ENCODE assay signal across 16 cellular contexts in genomic region chr14:53796734-53797133, GRCh38.
"Had no signal": no experiment of that assay in that cellular context is flagged by ENCODE, and none has a peak within 500 bp of the region (broad histone marks: within the 10 kb centered on the region; RNA-seq: fewer than 3 reads in every experiment).

No MANE protein-coding gene starts in this region.

- ATAC-seq: foreskin keratinocyte; left cardiac atrium; naive thymus-derived CD8-positive, alpha-beta T cell; sciatic nerve; stimulated activated naive B cell treated with anti-CD40 and anti-IgM and Interleukin-4, amounts not matched to agents 10 μg/mL and 1 μg/mL and 100 μg/mL, for 72 hours; stimulated activated naive CD8-positive, alpha-beta T cell treated with anti-CD3 and anti-CD28 coated beads, Interleukin-15, amount 100 ng/mL, for 72 hours had no signal

- H3K27me3 ChIP-seq: neutrophil, transverse colon had no signal

- H3K36me3 ChIP-seq: neutrophil, thoracic aorta, transverse colon had no signal

- H3K4me3 ChIP-seq: thoracic aorta, transverse colon had no signal

- H3K4me1 ChIP-seq: foreskin keratinocyte had no signal

- FAIRE-seq: colon, keratinocyte had no signal

- H3K9me3 ChIP-seq: neutrophil, thoracic aorta, transverse colon had no signal

- DNase-seq: dermis blood vessel endothelial cell; foreskin keratinocyte; immature natural killer cell; left cardiac atrium; naive thymus-derived CD8-positive, alpha-beta T cell; posterior cingulate gyrus; stimulated activated CD4-positive, alpha-beta T cell treated with anti-CD3 and anti-CD28 coated beads, Interleukin-2, amount 100 ng/mL, for 24 hours; stimulated activated CD4-positive, alpha-beta T cell treated with anti-CD3 and anti-CD28 coated beads, Interleukin-4, amount 100 ng/mL, for 4 hours; stimulated activated naive B cell treated with anti-CD40 and anti-IgM and Interleukin-4, amounts not matched to agents 10 μg/mL and 1 μg/mL and 100 μg/mL, for 72 hours; stimulated activated naive CD8-positive, alpha-beta T cell treated with anti-CD3 and anti-CD28 coated beads, Interleukin-15, amount 100 ng/mL, for 72 hours; transverse colon had no signal

- H3K27ac ChIP-seq: foreskin keratinocyte, neutrophil, thoracic aorta, transverse colon had no signal
